Comparison of ENCODE assay signal across 30 cellular contexts in genomic region chr16:65178151-65178550, GRCh38. TPM values are rescaled to one million over a fixed set of nuclear protein-coding genes. Genes with fewer than 3 reads are reported as not detected.
A peak's percentile ranks its signal among the peaks of the same experiment; 100 is the strongest.
DNase-seq lines count a peak whose midpoint lies in the region; ATAC-seq and TF ChIP-seq lines count a peak whose summit lies in the region.
"Had no signal": no experiment of that assay in that cellular context is flagged by ENCODE, and none has a peak within 500 bp of the region (broad histone marks: within the 10 kb centered on the region; RNA-seq: fewer than 3 reads in every experiment).

No MANE protein-coding gene starts in this region.

- peaks cover 6% of the 10 kb centered on the region in 2 experiments for H3K4me1 Mint-ChIP-seq in H9
- H3K4me1 Mint-ChIP-seq: memory B cell, naive B cell had no signal

- H4K20me1 ChIP-seq in H9 (ENCODE audit: control insufficient read depth, insufficient read depth, insufficient read length) = no peaks in the 10 kb centered on the region
- H4K20me1 ChIP-seq: BLaER1 had no signal

- H3T11ph ChIP-seq in H9 (ENCODE audit: low read length) = no peak overlapping the region

- no CpG with 5 or more reads among the region's 4 CpGs for WGBS in H9 (ENCODE audit: extremely low coverage, insufficient read length, low lambda C conversion rate)

- H2AK5ac ChIP-seq in H9 (ENCODE audit: insufficient read length, low read length) = no peak overlapping the region

- no peak overlapping the region for H3K9ac ChIP-seq in H9 (ENCODE audit: extremely low read depth, insufficient read length, low read length)
- H3K9ac ChIP-seq: BLaER1, KMS-11 had no signal

- no peak overlapping the region for H3K27ac ChIP-seq in brain microvascular endothelial cell
- H3K27ac ChIP-seq in H9 (ENCODE audit: insufficient read length, low read depth, low read length) = no peak overlapping the region
- H3K27ac ChIP-seq: BLaER1, breast epithelium, gastrocnemius medialis, KMS-11, SK-N-MC, uterus had no signal

- no peak overlapping the region for H3K23ac ChIP-seq in H9 (ENCODE audit: insufficient read length, low read depth, low read length)

- H3K27me3 Mint-ChIP-seq in H9 (ENCODE audit: low read depth) = no peaks in the 10 kb centered on the region; the same call in 1 of the 2 replicates
- H3K27me3 Mint-ChIP-seq: dendritic cell treated with granulocyte-macrophage colony-stimulating factor and Interleukin-4, amounts not matched to agents 40 ng/mL and 50 ng/mL, for 4 days; memory B cell had no signal

- in situ Hi-C loops in brain microvascular endothelial cell (cut with HindIII; ENCODE audit: low pct_ligation_motif_present, low sequenced_read_pairs) = no loop called here

- DNase-seq in A172 (ENCODE audit: low spot score) = peak; percentile 44
- peak; percentile 16 for DNase-seq in HS-5 (ENCODE audit: low read depth)
- peak; percentile 57 for DNase-seq in brain microvascular endothelial cell
- DNase-seq in hepatic stellate cell (ENCODE audit: low spot score) = peak; percentile 38
- DNase-seq in pons (ENCODE audit: low spot score) = no peak
- DNase-seq in H9 = no peak
- DNase-seq in CD1c-positive myeloid dendritic cell (ENCODE audit: extremely low spot score) = no peak
- DNase-seq: 8988T, gastrocnemius medialis, GDM1, GOT3, naive B cell, NCI-H1092 treated with DMSO at 0.1 percent for 48 hours, NCI-H2081, NCI-H446, ovary, right cardiac atrium, substantia nigra, T1000, uterus had no signal

- H3K4ac ChIP-seq in H9 (ENCODE audit: low read depth, low read length) = no peak overlapping the region

- H2AFZ ChIP-seq in H9 (ENCODE audit: low read length) = no peak overlapping the region

- TF ChIP-seq CTCF in brain microvascular endothelial cell (IDR thresholded peaks at IDR 0.05; ENCODE audit: low read depth, low read length, missing control alignments) = no peak
- no peak for TF ChIP-seq CTCF in H9 (conservative IDR thresholded peaks at IDR 0.05)

- no peak overlapping the region for H2BK120ac ChIP-seq in H9 (ENCODE audit: low read depth, low read length, poor library complexity, severe bottlenecking)

- no peak overlapping the region for H4K8ac ChIP-seq in H9 (replicated peaks; ENCODE audit: insufficient read length, low read depth, low read length)

- no peaks in the 10 kb centered on the region for H3K79me1 ChIP-seq in H9 (ENCODE audit: insufficient read depth, low read depth, low read length, poor library complexity, severe bottlenecking)

- no peak for ATAC-seq in HG03196 (IDR thresholded peaks at IDR 0.05; ENCODE audit: unreplicated experiment)
- ATAC-seq: activated naive CD4-positive, alpha-beta T cell treated with anti-CD3 and anti-CD28 coated beads, Interleukin-2, amount 50 U/mL, for 72 hours; gastrocnemius medialis; right cardiac atrium had no signal

- H3K4me2 ChIP-seq in H9 (ENCODE audit: insufficient read depth, insufficient read length, low read length) = no peak overlapping the region
- H3K4me2 ChIP-seq: BLaER1, KMS-11 had no signal

- no peaks in the 10 kb centered on the region for H3K9me3 Mint-ChIP-seq in H9
- H3K9me3 Mint-ChIP-seq: activated T-helper 1 cell treated with anti-CD3 and anti-CD28 coated beads, Interleukin-12 subunit alpha, Interleukin-12 subunit beta, Interleukin-2, Interleukin-4 antibody, amounts not matched to agents 30 ng/mL and 10 ng/mL and 1 ng/mL, durations not matched to agents 14 hours and 24 hours and 36 hours; dendritic cell treated with granulocyte-macrophage colony-stimulating factor and Interleukin-4, amounts not matched to agents 40 ng/mL and 50 ng/mL, for 4 days had no signal

- no peak overlapping the region for H2BK20ac ChIP-seq in H9 (ENCODE audit: low read depth, low read length, poor library complexity, severe bottlenecking)

- no peak overlapping the region for H4K91ac ChIP-seq in H9 (ENCODE audit: insufficient read length, low read depth, low read length)

- no peak overlapping the region for H3K4me3 ChIP-seq in brain microvascular endothelial cell (ENCODE audit: low read depth, low read length)
- H3K4me3 ChIP-seq: BLaER1, breast epithelium, gastrocnemius medialis, ovary, SK-N-MC, uterus had no signal

- H3K18ac ChIP-seq in H9 (ENCODE audit: insufficient read length, low read depth, low read length) = no peak overlapping the region

- H3K79me2 ChIP-seq in H9 (ENCODE audit: insufficient read depth, low read length) = no peaks in the 10 kb centered on the region

- H4K5ac ChIP-seq in H9 (ENCODE audit: insufficient read length, low read depth, low read length) = no peak overlapping the region

- no peaks in the 10 kb centered on the region for H3K23me2 ChIP-seq in H9 (ENCODE audit: insufficient read length, low read depth, low read length, poor library complexity, severe bottlenecking)

- H3K14ac ChIP-seq in H9 (ENCODE audit: insufficient read depth, low read length) = no peak overlapping the region

- no peaks in the 10 kb centered on the region for H3K27me3 ChIP-seq in brain microvascular endothelial cell (replicated peaks)
- no peaks in the 10 kb centered on the region for H3K27me3 ChIP-seq in H9 (ENCODE audit: insufficient read depth, low read length)
- H3K27me3 ChIP-seq: BLaER1, breast epithelium, gastrocnemius medialis, ovary, uterus had no signal

- H3K9me3 ChIP-seq in H9 (ENCODE audit: control insufficient read depth, low read depth, low read length) = no peaks in the 10 kb centered on the region
- H3K9me3 ChIP-seq: BLaER1, breast epithelium, gastrocnemius medialis, ovary, uterus had no signal

- no peaks in the 10 kb centered on the region for H3K36me3 Mint-ChIP-seq in H9 (ENCODE audit: insufficient read depth in 1 of 3, low read depth in 3 of 3)
- H3K36me3 Mint-ChIP-seq: activated naive CD4-positive, alpha-beta T cell treated with anti-CD3 and anti-CD28 coated beads, Interleukin-2, amount 50 U/mL, for 72 hours; memory B cell; naive B cell had no signal

- no peak overlapping the region for H3K27ac Mint-ChIP-seq in H9
- H3K27ac Mint-ChIP-seq: activated naive CD4-positive, alpha-beta T cell treated with anti-CD3 and anti-CD28 coated beads, Interleukin-2, amount 50 U/mL, for 72 hours; activated T-helper 1 cell treated with anti-CD3 and anti-CD28 coated beads, Interleukin-12 subunit alpha, Interleukin-12 subunit beta, Interleukin-2, Interleukin-4 antibody, amounts not matched to agents 30 ng/mL and 10 ng/mL and 1 ng/mL, durations not matched to agents 14 hours and 24 hours and 36 hours; dendritic cell treated with granulocyte-macrophage colony-stimulating factor and Interleukin-4, amounts not matched to agents 40 ng/mL and 50 ng/mL, for 4 days; memory B cell; naive B cell had no signal

- no peak overlapping the region for H2BK15ac ChIP-seq in H9 (ENCODE audit: low read depth, low read length)

- no peak overlapping the region for H2BK12ac ChIP-seq in H9 (ENCODE audit: insufficient read length, low read depth, low read length)

- H3K4me3 Mint-ChIP-seq in H9 = no peak overlapping the region
- H3K4me3 Mint-ChIP-seq: activated T-helper 1 cell treated with anti-CD3 and anti-CD28 coated beads, Interleukin-12 subunit alpha, Interleukin-12 subunit beta, Interleukin-2, Interleukin-4 antibody, amounts not matched to agents 30 ng/mL and 10 ng/mL and 1 ng/mL, durations not matched to agents 14 hours and 24 hours and 36 hours; dendritic cell treated with granulocyte-macrophage colony-stimulating factor and Interleukin-4, amounts not matched to agents 40 ng/mL and 50 ng/mL, for 4 days; memory B cell; naive B cell had no signal

- H3K56ac ChIP-seq in H9 (ENCODE audit: insufficient read length, low read depth, low read length) = no peak overlapping the region

- no peaks in the 10 kb centered on the region for H3K4me1 ChIP-seq in H9 (ENCODE audit: insufficient read depth, low read length)
- H3K4me1 ChIP-seq: BLaER1, breast epithelium had no signal

- H3K36me3 ChIP-seq in brain microvascular endothelial cell (replicated peaks) = no peaks in the 10 kb centered on the region
- H3K36me3 ChIP-seq: BLaER1, breast epithelium, gastrocnemius medialis, ovary, uterus had no signal

- no peak overlapping the region for H2BK5ac ChIP-seq in H9 (ENCODE audit: insufficient read length, low read length)

RNA-seq across cellular contexts. Expression of gene CDH11, which starts 56.3 kb away (rescaled TPM):
- total RNA-seq in A172 (2014; rRNA removed; shearing (Covaris generic)) = 23.8 and 26.9 TPM in 2 replicates
- 4.9 and 5.4 TPM in 2 replicates for total RNA-seq in H9 (2021)
- total RNA-seq: activated naive CD4-positive, alpha-beta T cell treated with anti-CD3 and anti-CD28 coated beads, Interleukin-2, amount 50 U/mL, for 72 hours; activated T-helper 1 cell treated with anti-CD3 and anti-CD28 coated beads, Interleukin-12 subunit alpha, Interleukin-12 subunit beta, Interleukin-2, Interleukin-4 antibody, amounts not matched to agents 30 ng/mL and 10 ng/mL and 1 ng/mL, durations not matched to agents 14 hours and 24 hours and 36 hours; HT-29 had no signal

Comparison
In these comparisons a context has a peak if more than half of its experiments do, and no peak if none do; other contexts are left out.
1. DNase-seq: peak in A172 (single experiment), HS-5 (single experiment), brain microvascular endothelial cell (single experiment) and hepatic stellate cell (single experiment); none in pons (single experiment), H9 (single experiment) and CD1c-positive myeloid dendritic cell (single experiment).